ENCODE assay signal across 8 cellular contexts in the genomic region with DNA sequence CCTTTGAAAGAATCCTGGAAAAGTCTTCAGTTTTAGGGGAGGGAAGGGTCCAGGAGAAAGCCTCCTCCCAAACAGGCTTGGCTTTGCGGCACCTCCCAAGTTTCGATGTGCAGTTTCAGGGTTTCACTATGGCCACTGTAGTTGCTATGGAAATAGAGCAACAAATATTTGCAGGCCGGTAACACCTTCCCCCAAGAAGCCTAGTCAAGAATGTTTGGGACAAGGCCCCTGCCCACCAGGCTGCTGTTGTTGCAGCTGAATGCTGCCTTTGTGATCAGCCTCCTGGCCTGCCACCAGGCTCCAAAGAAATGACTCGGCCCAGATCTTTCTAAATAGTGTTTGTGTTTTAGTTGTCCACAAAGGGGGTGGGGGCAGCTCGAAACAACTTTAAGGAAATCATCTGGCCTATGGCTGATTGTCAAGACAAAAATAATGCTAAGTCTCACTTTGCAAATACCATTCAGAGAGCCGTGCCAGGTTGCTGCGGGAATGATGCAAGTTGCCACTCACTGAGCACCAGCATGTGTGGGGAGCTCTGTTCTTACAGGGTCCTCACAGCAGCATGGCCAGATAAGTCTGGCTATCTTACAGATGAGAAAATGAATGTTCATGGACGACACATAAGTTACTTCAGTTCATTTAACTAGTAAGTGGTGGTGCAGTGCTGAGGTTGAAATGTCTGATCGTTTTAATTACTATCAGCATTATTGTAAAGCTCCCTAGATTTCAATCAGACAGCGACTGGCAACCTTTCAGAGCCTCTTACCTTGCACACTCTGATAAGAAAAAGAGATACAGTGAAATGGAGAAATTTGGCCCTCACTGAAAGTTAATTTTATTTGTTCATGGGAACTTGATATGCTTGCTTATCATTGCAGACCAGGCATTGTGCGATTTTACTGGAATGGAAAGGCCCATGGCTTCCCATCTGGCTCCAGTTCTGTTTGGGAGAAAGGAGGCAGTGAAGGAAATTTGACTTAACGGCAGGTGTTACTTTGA.
DNase-seq lines count a peak whose midpoint lies in the region; ATAC-seq and TF ChIP-seq lines count a peak whose summit lies in the region.

No MANE protein-coding gene starts in this region.

- 13 to 54% methylated on average over 12 of the region's 12 CpGs for WGBS in sigmoid colon, 2 donors

- H3K9me3 Mint-ChIP-seq in CD4-positive, alpha-beta memory T cell, result no peaks in the 10 kb centered on the region

- ATAC-seq in SK-N-SH treated with all-trans-retinoic acid at 6 μM for 48 hours, result peak; percentile 81
- ATAC-seq in left cardiac atrium, result peak; percentile 81 to 92
- ATAC-seq in GM21576 (IDR thresholded peaks at IDR 0.05; ENCODE audit: unreplicated experiment), result no peak
- ATAC-seq in GM19397 (IDR thresholded peaks at IDR 0.05; ENCODE audit: unreplicated experiment), result no peak

- TF ChIP-seq CTCF in HEK293 (tag by site-specific recombination; IDR thresholded peaks at IDR 0.05) (no peak), sigmoid colon (IDR thresholded peaks at IDR 0.05) (no peak)

- H3K27me3 ChIP-seq in sigmoid colon, result no peaks in the 10 kb centered on the region
- no peaks in the 10 kb centered on the region for H3K27me3 ChIP-seq in CD4-positive, alpha-beta memory T cell (ENCODE audit: insufficient read depth, low read length)

- H3K27ac ChIP-seq in HEK293 (ENCODE audit: extremely low read depth, low read depth, low read length) (peak overlapping the region; percentile 28), sigmoid colon (peak overlapping the region; percentile 27 to 54 (median 31))
- no peak overlapping the region for H3K27ac ChIP-seq in CD4-positive, alpha-beta memory T cell (ENCODE audit: low read depth, low read length)

- CTCF ChIA-PET in HEK293 (lab: Yijun Ruan, JAX), result interaction anchor here (0.7 kb wide), 1 partner anchor 202 kb away, joined by 3 read pairs; no protein-coding TSS in a partner anchor
- CTCF ChIA-PET in CD4-positive, alpha-beta memory T cell (lab: Charles Lee; ENCODE audit: partially characterized antibody), result interaction anchor here (0.9 kb wide), 1 partner anchor 10 kb away, joined by 3 read pairs; no protein-coding TSS in a partner anchor

- intact Hi-C loops in left cardiac atrium (cut with DNase I), result no loop called here
- intact Hi-C loops in sigmoid colon (cut with DNase I), result no loop called here
- intact Hi-C loops in CD4-positive, alpha-beta memory T cell (cut with micrococcal nuclease), result no loop called here

- H3K27ac Mint-ChIP-seq in CD4-positive, alpha-beta memory T cell, result peak overlapping the region in 1 of 7 donors; percentile 8

- TF ChIP-seq POLR2A in sigmoid colon (IDR thresholded peaks at IDR 0.05), result no peak

- H3K36me3 ChIP-seq in HEK293 (ENCODE audit: control insufficient read depth in 2 of 2, insufficient read depth in 1 of 2, low read length in 2 of 2) (no peaks in the 10 kb centered on the region), sigmoid colon (no peaks in the 10 kb centered on the region)
- H3K36me3 ChIP-seq in CD4-positive, alpha-beta memory T cell (ENCODE audit: insufficient read depth, low read length), result no peaks in the 10 kb centered on the region

- no peaks in the 10 kb centered on the region for H3K27me3 Mint-ChIP-seq in CD4-positive, alpha-beta memory T cell

- no peaks in the 10 kb centered on the region for H3K9me3 ChIP-seq in HEK293 (ENCODE audit: control insufficient read depth, insufficient read depth, low read depth, low read length)
- H3K9me3 ChIP-seq in sigmoid colon, result no peaks in the 10 kb centered on the region
- no peaks in the 10 kb centered on the region for H3K9me3 ChIP-seq in CD4-positive, alpha-beta memory T cell (ENCODE audit: control insufficient read depth in 1 of 2, low read length in 2 of 2)

- DNase-seq in left cardiac atrium (peak; percentile 80), sigmoid colon (peak; percentile 69), NCI-H1694 (lab: John Stamatoyannopoulos, UW) (no peak)
- DNase-seq in CD4-positive, alpha-beta memory T cell, result no peak

- POLR2A ChIA-PET in HEK293 (lab: Yijun Ruan, JAX), result no interaction called here
- POLR2A ChIA-PET in CD4-positive, alpha-beta memory T cell (lab: Charles Lee; ENCODE audit: partially characterized antibody), result no interaction called here

- H3K4me3 ChIP-seq in HEK293 (ENCODE audit: low read depth, low read length) (no peak overlapping the region), sigmoid colon (no peak overlapping the region)
- no peak overlapping the region for H3K4me3 ChIP-seq in CD4-positive, alpha-beta memory T cell (ENCODE audit: low read length in 2 of 2)

- no peaks in the 10 kb centered on the region for H3K36me3 Mint-ChIP-seq in CD4-positive, alpha-beta memory T cell

- H3K4me1 Mint-ChIP-seq in CD4-positive, alpha-beta memory T cell, result no peaks in the 10 kb centered on the region

- TF ChIP-seq EP300 in sigmoid colon (IDR thresholded peaks at IDR 0.05), result no peak

- peaks cover 8% of the 10 kb centered on the region for H3K4me1 ChIP-seq in HEK293 (ENCODE audit: control insufficient read depth, insufficient read depth, low read length)
- peaks cover 0 to 21% (median 15%) of the 10 kb centered on the region in 4 donors for H3K4me1 ChIP-seq in sigmoid colon
- H3K4me1 ChIP-seq in CD4-positive, alpha-beta memory T cell (ENCODE audit: insufficient read depth, low read length), result no peaks in the 10 kb centered on the region

- H3K4me3 Mint-ChIP-seq in CD4-positive, alpha-beta memory T cell, result no peak overlapping the region

TF ChIP-seq in HEK293, 187 proteins besides CTCF, POLR2A, EP300 and RAD21 (continues in another document):
- TF ChIP-seq PRDM1 (tag by site-specific recombination; IDR thresholded peaks at IDR 0.05) (0 out of 2 replicates have a peak, but pooled peaks have one; percentile 29), ZNF514 (tag by site-specific recombination; IDR thresholded peaks at IDR 0.05) (no peak), ZXDB (tag by site-specific recombination; IDR thresholded peaks at IDR 0.05) (peak; percentile 61; the same call in 1 of the 2 replicates), ZNF530 (tag by site-specific recombination; IDR thresholded peaks at IDR 0.05; ENCODE audit: low read depth) (peak; percentile 68; the same call in 1 of the 2 replicates), KLF10 (tag by site-specific recombination; IDR thresholded peaks at IDR 0.05) (no peak), ZNF571 (tag by site-specific recombination; IDR thresholded peaks at IDR 0.05) (no peak), IKZF3 (tag by site-specific recombination; IDR thresholded peaks at IDR 0.05) (0 out of 2 replicates have a peak, but pooled peaks have one; percentile 20), PRDM6 (tag by site-specific recombination; IDR thresholded peaks at IDR 0.05) (peak; percentile 49; the same call in 1 of the 2 replicates)

TF ChIP-seq in SK-N-SH treated with all-trans-retinoic acid at 6 μM for 48 hours, 23 proteins besides CTCF, POLR2A, EP300 and RAD21 (continues in another document):
- TF ChIP-seq GLIS3 (CRISPR knock-in tag; IDR thresholded peaks at IDR 0.05), result no peak
- TF ChIP-seq ZNF70 (CRISPR knock-in tag; IDR thresholded peaks at IDR 0.05), result no peak
- no peak for TF ChIP-seq CREB5 (CRISPR knock-in tag; IDR thresholded peaks at IDR 0.05; ENCODE audit: low read depth)
- no peak for TF ChIP-seq ARNTL (CRISPR knock-in tag; IDR thresholded peaks at IDR 0.05; ENCODE audit: borderline replicate concordance, low read depth)
- TF ChIP-seq RARB (CRISPR knock-in tag; IDR thresholded peaks at IDR 0.05), result no peak
- no peak for TF ChIP-seq BACH2 (CRISPR knock-in tag; IDR thresholded peaks at IDR 0.05; ENCODE audit: borderline replicate concordance)
- 0 out of 2 replicates have a peak, but pooled peaks have one; percentile 9 for TF ChIP-seq ISL1 (CRISPR knock-in tag; IDR thresholded peaks at IDR 0.05)
- TF ChIP-seq TSHZ2 (CRISPR knock-in tag; IDR thresholded peaks at IDR 0.05), result peak; percentile 40; the same call in 1 of the 2 replicates

Comparison
In these comparisons a context has a peak if more than half of its experiments do, and no peak if none do; other contexts are left out.
1. ATAC-seq: peak in SK-N-SH treated with all-trans-retinoic acid at 6 μM for 48 hours (single experiment) and left cardiac atrium (2 of 2); none in GM21576 (single experiment) and GM19397 (single experiment).
2. DNase-seq: peak in left cardiac atrium (single experiment) and sigmoid colon (single experiment); none in NCI-H1694 (single experiment) and CD4-positive, alpha-beta memory T cell (0 of 5).